In genomic region chrX:27796640-27797257, GRCh38 we compare ENCODE assay signal across 8 cellular contexts. TPM values are rescaled to one million over a fixed set of nuclear protein-coding genes. Genes with fewer than 3 reads are reported as not detected.
"Had no signal": no experiment of that assay in that cellular context is flagged by ENCODE, and none has a peak within 500 bp of the region (broad histone marks: within the 10 kb centered on the region; RNA-seq: fewer than 3 reads in every experiment).

No MANE protein-coding gene starts in this region.

- FAIRE-seq: H1, H54, K562 had no signal

- H2AFZ ChIP-seq: GM23338 had no signal

- H3K4me1 Mint-ChIP-seq: GM23338, H9 had no signal

- H3K4me3 ChIP-seq: GM23338, K562 had no signal

- H3K4me3 Mint-ChIP-seq: GM23338, H9 had no signal

- H3K9me3 Mint-ChIP-seq: GM23338 had no signal

- DNase-seq: H9, HCEC 1CT, IMR-90 had no signal

- H3K27ac Mint-ChIP-seq: GM23338, H9 had no signal

- ATAC-seq: GM23338, K562 had no signal

- H3K4me2 ChIP-seq: GM23338 had no signal

RNA-seq across cellular contexts. Expression of gene MAGEB10, which starts 11.0 kb away (rescaled TPM):
- total RNA-seq: GM23338, H1, H9, HT-29, IMR-90 had no signal
- polyA plus RNA-seq: GM23338, H1, IMR-90 had no signal
